ENCODE assay signal across 8 cellular contexts in the genomic region with DNA sequence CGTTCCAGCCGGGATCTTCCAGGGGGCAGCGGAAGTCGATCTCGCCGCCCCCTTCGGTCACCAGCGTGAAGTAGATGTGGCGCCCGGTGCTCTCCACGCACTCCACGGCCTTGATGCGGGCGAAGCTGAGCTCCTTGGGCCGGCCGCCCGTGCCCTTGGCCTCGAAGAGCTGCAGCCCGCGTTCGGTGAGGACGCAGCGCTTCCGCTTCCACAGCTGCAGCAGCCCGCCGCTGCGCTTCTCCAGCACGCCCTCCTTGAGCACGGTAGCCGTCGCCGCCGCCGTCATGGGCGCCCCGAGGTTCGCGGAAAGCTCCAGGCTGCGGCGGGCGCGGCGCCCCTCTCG. TPM values are rescaled to one million over a fixed set of nuclear protein-coding genes. Genes with fewer than 3 reads are reported as not detected.
DNase-seq lines count a peak whose midpoint lies in the region; ATAC-seq and TF ChIP-seq lines count a peak whose summit lies in the region.

No MANE protein-coding gene starts in this region.

- H3K27me3 Mint-ChIP-seq in endothelial cell (ENCODE audit: unreplicated experiment) = peaks cover 13% of the 10 kb centered on the region

- H3K4me3 Mint-ChIP-seq in endothelial cell (ENCODE audit: unreplicated experiment) = peak overlapping the region; percentile 91

- H3K4me1 Mint-ChIP-seq in endothelial cell (ENCODE audit: unreplicated experiment) = peaks cover 16% of the 10 kb centered on the region

- H3K27ac Mint-ChIP-seq in endothelial cell (ENCODE audit: unreplicated experiment) = no peak overlapping the region

- H3K4me3 ChIP-seq in Peyer's patch (peak overlapping the region; percentile 48 to 76 (median 62)), mucosa of stomach (ENCODE audit: low read length) (peak overlapping the region; percentile 51)

- H3K9me3 ChIP-seq in Peyer's patch = no peaks in the 10 kb centered on the region
- H3K9me3 ChIP-seq in mucosa of stomach (ENCODE audit: control insufficient read depth, low read length) = no peaks in the 10 kb centered on the region

- H3K9me3 Mint-ChIP-seq in endothelial cell (ENCODE audit: unreplicated experiment) = no peaks in the 10 kb centered on the region

- no peaks in the 10 kb centered on the region for H3K27me3 ChIP-seq in Peyer's patch
- peaks cover 6% of the 10 kb centered on the region for H3K27me3 ChIP-seq in mucosa of stomach (ENCODE audit: control insufficient read depth, insufficient read depth, low read length)

- H3K36me3 ChIP-seq in Peyer's patch (no peaks in the 10 kb centered on the region), mucosa of stomach (ENCODE audit: control insufficient read depth, insufficient read depth, low read length) (no peaks in the 10 kb centered on the region)

- H3K27ac ChIP-seq in Peyer's patch = peak overlapping the region; percentile 73 to 92 (median 80)

- peak; percentile 35 for ATAC-seq in HG02759 (IDR thresholded peaks at IDR 0.05; ENCODE audit: unreplicated experiment)

- H3K4me1 ChIP-seq in Peyer's patch = peaks cover 0 to 19% (median 4%) of the 10 kb centered on the region in 4 donors
- H3K4me1 ChIP-seq in mucosa of stomach (ENCODE audit: control insufficient read depth, insufficient read depth, low read length) = peaks cover 39% of the 10 kb centered on the region

- H3K36me3 Mint-ChIP-seq in endothelial cell (ENCODE audit: low read depth, unreplicated experiment) = peaks cover 19% of the 10 kb centered on the region

- DNase-seq in activated CD4-positive, alpha-beta T cell treated with anti-CD3 and anti-CD28 coated beads for 48 hours = peak; percentile 29
- no peak for DNase-seq in activated CD4-positive, alpha-beta T cell treated with anti-CD3 and anti-CD28 coated beads for 1 hour
- DNase-seq in Peyer's patch = no peak
- no peak for DNase-seq in endothelial cell (ENCODE audit: low spot score)
- DNase-seq in mesenteric fat pad (ENCODE audit: low spot score) = no peak
- no peak for DNase-seq in NCI-H2081 treated with DMSO at 0.1 percent for 48 hours (lab: John Stamatoyannopoulos, UW)

- TF ChIP-seq CTCF in Peyer's patch (IDR thresholded peaks at IDR 0.05) = no peak
- TF ChIP-seq CTCF in endothelial cell (IDR thresholded peaks at IDR 0.05; ENCODE audit: unreplicated experiment) = no peak

- H3K9ac ChIP-seq in mucosa of stomach (ENCODE audit: low read length) = peak overlapping the region; percentile 77

- no peak for TF ChIP-seq POLR2A in Peyer's patch (IDR thresholded peaks at IDR 0.05)

RNA-seq across cellular contexts. Expression of a gene that starts 0.5 kb away (rescaled TPM):
- total RNA-seq in Peyer's patch (10 to 100 TPM in 1 of 4 donors, 1 to 10 TPM in 3; 4.4 to 43.7 (median 5.2) TPM), endothelial cell (ENCODE audit: unreplicated experiment) (25.0 TPM), mesenteric fat pad (358 TPM)

RNA-seq across cellular contexts. Expression of a gene that starts 38.5 kb away (rescaled TPM):
- total RNA-seq in Peyer's patch (100 to 1,000 TPM; 139 to 306 (median 160) TPM), endothelial cell (ENCODE audit: unreplicated experiment) (111 TPM), mesenteric fat pad (151 TPM)

RNA-seq across cellular contexts. Expression of a gene that starts 46.9 kb away (rescaled TPM):
- total RNA-seq in Peyer's patch = under 1 TPM in 1 of 4 donors, not detected in 3; 0.13 TPM
- not detected for total RNA-seq in endothelial cell (ENCODE audit: unreplicated experiment)
- not detected for total RNA-seq in mesenteric fat pad
